8 cellular contexts compared by ENCODE assay signal in the genomic region with DNA sequence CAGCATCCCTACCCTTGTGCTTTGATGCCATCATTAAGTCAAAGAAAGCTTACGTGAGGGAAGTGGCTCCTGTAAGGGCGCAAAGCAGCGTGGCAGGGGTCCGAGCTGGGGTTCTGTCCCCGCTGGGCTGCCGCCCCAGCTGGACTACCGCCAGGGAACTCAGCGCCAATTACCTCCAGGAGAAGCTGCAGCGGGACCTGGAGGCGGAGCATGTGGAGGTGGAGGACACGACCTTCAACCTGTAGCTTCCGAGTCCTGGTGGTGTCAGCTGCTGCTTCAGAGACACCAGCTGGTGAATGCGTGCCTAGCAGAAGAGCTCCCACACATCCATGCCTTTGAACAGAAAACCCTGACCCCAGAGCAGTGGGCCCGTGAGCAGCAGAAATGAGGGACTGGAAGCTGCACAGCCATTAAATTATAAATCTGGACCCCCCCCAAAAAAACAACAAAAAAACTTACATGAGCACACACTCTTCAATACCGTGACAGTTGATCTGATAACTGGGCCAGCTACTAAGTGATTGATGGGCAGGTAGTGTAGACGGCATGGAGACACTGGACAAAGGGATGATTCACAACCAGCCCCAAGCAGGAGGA. TPM values are rescaled to one million over a fixed set of nuclear protein-coding genes. Genes with fewer than 3 reads are reported as not detected.
A peak's percentile ranks its signal among the peaks of the same experiment; 100 is the strongest.
DNase-seq lines count a peak whose midpoint lies in the region; ATAC-seq and TF ChIP-seq lines count a peak whose summit lies in the region.

No MANE protein-coding gene starts in this region.

- TF ChIP-seq CTCF in heart left ventricle (IDR thresholded peaks at IDR 0.05) (no peak), uterus (IDR thresholded peaks at IDR 0.05) (no peak)

- intact Hi-C loops in heart left ventricle (cut with DNase I): loop anchor here in 6 of 10 donors (1.0 to 10.0 kb wide), 6 partner anchors 90 to 547 kb away; no protein-coding TSS in a partner anchor
- intact Hi-C loops in uterus (cut with DNase I; ENCODE audit: low total_unique reads): no loop called here

- peak overlapping the region; percentile 8 for H3K27ac Mint-ChIP-seq in stimulated activated naive CD8-positive, alpha-beta T cell treated with anti-CD3 and anti-CD28 coated beads, Interleukin-15, Interleukin-2, amounts not matched to agents 100 ng/mL and 50 ng/mL, for 24 hours

- no peak for DNase-seq in stimulated activated naive CD8-positive, alpha-beta T cell treated with anti-CD3 and anti-CD28 coated beads, Interleukin-15, Interleukin-2, amounts not matched to agents 100 U/mL and 50 U/mL, for 24 hours
- DNase-seq in SHP77 treated with DMSO at 0.1 percent for 48 hours (lab: John Stamatoyannopoulos, UW) (peak; percentile 75), heart left ventricle (peak in 4 of 5 donors; percentile 23 to 64 (median 39)), H4 (ENCODE audit: low spot score) (no peak), SIG-M5 treated with dmso at 0.1 percent for 504 hours (lab: John Stamatoyannopoulos, UW; ENCODE audit: unreplicated experiment) (no peak), uterus (no peak)

- no peaks in the 10 kb centered on the region for H3K27me3 Mint-ChIP-seq in stimulated activated naive CD8-positive, alpha-beta T cell treated with anti-CD3 and anti-CD28 coated beads, Interleukin-15, Interleukin-2, amounts not matched to agents 100 ng/mL and 50 ng/mL, for 24 hours

- H3K4me1 Mint-ChIP-seq in stimulated activated naive CD8-positive, alpha-beta T cell treated with anti-CD3 and anti-CD28 coated beads, Interleukin-15, Interleukin-2, amounts not matched to agents 100 ng/mL and 50 ng/mL, for 24 hours (ENCODE audit: low read depth): peaks cover 13% of the 10 kb centered on the region

- no peaks in the 10 kb centered on the region for H3K9me3 ChIP-seq in heart left ventricle
- H3K9me3 ChIP-seq in uterus: no peaks in the 10 kb centered on the region

- TF ChIP-seq POLR2A in heart left ventricle (IDR thresholded peaks at IDR 0.05) (no peak), uterus (IDR thresholded peaks at IDR 0.05) (no peak)

- no peaks in the 10 kb centered on the region for H3K36me3 ChIP-seq in heart left ventricle
- H3K36me3 ChIP-seq in uterus: no peaks in the 10 kb centered on the region

- ATAC-seq in stimulated activated naive CD8-positive, alpha-beta T cell treated with anti-CD3 and anti-CD28 coated beads, Interleukin-15, Interleukin-2, amounts not matched to agents 100 U/mL and 50 U/mL, for 24 hours: no peak
- peak in 3 of 4 donors; percentile 42 to 54 (median 43) for ATAC-seq in heart left ventricle
- no peak for ATAC-seq in HG02973 (IDR thresholded peaks at IDR 0.05; ENCODE audit: unreplicated experiment)

- no peaks in the 10 kb centered on the region for H3K9me3 Mint-ChIP-seq in stimulated activated naive CD8-positive, alpha-beta T cell treated with anti-CD3 and anti-CD28 coated beads, Interleukin-15, Interleukin-2, amounts not matched to agents 100 ng/mL and 50 ng/mL, for 24 hours

- H3K36me3 Mint-ChIP-seq in stimulated activated naive CD8-positive, alpha-beta T cell treated with anti-CD3 and anti-CD28 coated beads, Interleukin-15, Interleukin-2, amounts not matched to agents 100 ng/mL and 50 ng/mL, for 24 hours (ENCODE audit: low read depth): no peaks in the 10 kb centered on the region

- WGBS in heart left ventricle, 4 donors: 24 to 41% (median 30%) methylated on average over 10 to 16 of the region's 16 CpGs

- peak overlapping the region in 1 of 12 donors; percentile 72 for H3K27ac ChIP-seq in heart left ventricle
- H3K27ac ChIP-seq in uterus: no peak overlapping the region

- no peak overlapping the region for H3K4me3 Mint-ChIP-seq in stimulated activated naive CD8-positive, alpha-beta T cell treated with anti-CD3 and anti-CD28 coated beads, Interleukin-15, Interleukin-2, amounts not matched to agents 100 ng/mL and 50 ng/mL, for 24 hours

- H3K4me1 ChIP-seq in heart left ventricle (peaks cover 0 to 19% (median 6%) of the 10 kb centered on the region in 12 donors), uterus (no peaks in the 10 kb centered on the region)

- H3K27me3 ChIP-seq in heart left ventricle (peaks cover 0 to 9% (median 0%) of the 10 kb centered on the region in 9 donors), uterus (no peaks in the 10 kb centered on the region)

- H3K4me3 ChIP-seq in heart left ventricle (peak overlapping the region in 2 of 12 donors; percentile 13 to 20), uterus (no peak overlapping the region)

RNA-seq across cellular contexts. Expression of gene YES1, which starts 20.1 kb away (rescaled TPM):
- total RNA-seq in heart left ventricle (10 to 100 TPM; 18.1 to 50.2 (median 23.5) TPM), uterus (100 to 1,000 TPM in 1 of 4 donors, 10 to 100 TPM in 3; 21.0 to 158 (median 37.0) TPM)
- polyA plus RNA-seq in heart left ventricle: 10 to 100 TPM in 1 of 2 donors, 1 to 10 TPM in 1; 7.1 to 25.1 TPM
- 95.7 and 101 TPM in 2 replicates for total RNA-seq in H4 (2014; rRNA removed; shearing (Covaris generic))

Comparison
In these comparisons a context has a peak if more than half of its experiments do, and no peak if none do; other contexts are left out.
1. ATAC-seq: peak in heart left ventricle (3 of 4); none in stimulated activated naive CD8-positive, alpha-beta T cell treated with anti-CD3 and anti-CD28 coated beads, Interleukin-15, Interleukin-2, amounts not matched to agents 100 U/mL and 50 U/mL, for 24 hours (single experiment) and HG02973 (single experiment).
2. DNase-seq: peak in SHP77 treated with DMSO at 0.1 percent for 48 hours (single experiment) and heart left ventricle (4 of 5); none in stimulated activated naive CD8-positive, alpha-beta T cell treated with anti-CD3 and anti-CD28 coated beads, Interleukin-15, Interleukin-2, amounts not matched to agents 100 U/mL and 50 U/mL, for 24 hours (single experiment), H4 (single experiment), SIG-M5 treated with dmso at 0.1 percent for 504 hours (single experiment) and uterus (0 of 2).